ENCODE assay signal across 29 cellular contexts in genomic region chr19:40240332-40240731, GRCh38. TPM values are rescaled to one million over a fixed set of nuclear protein-coding genes. Genes with fewer than 3 reads are reported as not detected.
"Had no signal": no experiment of that assay in that cellular context is flagged by ENCODE, and none has a peak within 500 bp of the region (broad histone marks: within the 10 kb centered on the region; RNA-seq: fewer than 3 reads in every experiment).

No MANE protein-coding gene starts in this region.

- H3K4me3 ChIP-seq: stomach, suprapubic skin, testis, thoracic aorta, thyroid gland, tibial artery, tibial nerve, transverse colon, upper lobe of left lung, upper lobe of right lung, uterus, vagina had no signal

- H3K9me3 ChIP-seq: stomach, suprapubic skin, testis, thoracic aorta, thyroid gland, tibial artery, tibial nerve, transverse colon, upper lobe of left lung, upper lobe of right lung, uterus, vagina had no signal

- H3K36me3 ChIP-seq: uterus had no signal

- H3K27me3 ChIP-seq: stomach, suprapubic skin, testis, thyroid gland, tibial artery, tibial nerve, transverse colon, upper lobe of left lung, upper lobe of right lung, uterus, vagina had no signal

- H3K27ac ChIP-seq: stomach, suprapubic skin, testis, thoracic aorta, tibial artery, transverse colon, upper lobe of right lung, uterus, vagina had no signal

- ATAC-seq: stimulated activated effector memory CD8-positive, alpha-beta T cell treated with anti-CD3 and anti-CD28 coated beads, Interleukin-12 subunit alpha, Interleukin-12 subunit beta, amount 100 ng/mL, for 72 hours; stimulated activated memory B cell treated with anti-CD40 and anti-IgM and Interleukin-4, amounts not matched to agents 10 μg/mL and 1 μg/mL and 100 μg/mL, for 72 hours; stimulated activated naive B cell treated with anti-CD40 and anti-IgM and Interleukin-4, amounts not matched to agents 10 μg/mL and 1 μg/mL and 100 μg/mL, for 72 hours; stimulated activated naive CD8-positive, alpha-beta T cell treated with anti-CD3 and anti-CD28 coated beads, Interleukin-15, amount 100 ng/mL, for 72 hours; stimulated activated naive CD8-positive, alpha-beta T cell treated with anti-CD3 and anti-CD28 coated beads, Interleukin-15, Interleukin-2, amounts not matched to agents 100 U/mL and 50 U/mL, for 24 hours; upper lobe of right lung had no signal

- FAIRE-seq: urothelium cell line had no signal

- DNase-seq: stimulated activated CD4-positive, alpha-beta T cell treated with anti-CD3 and anti-CD28 coated beads, Interleukin-2, amount 100 ng/mL, for 48 hours; stimulated activated CD4-positive, alpha-beta T cell treated with anti-CD3 and anti-CD28 coated beads, Interleukin-4, amount 100 ng/mL, for 1 hour; stimulated activated CD4-positive, alpha-beta T cell treated with anti-CD3 and anti-CD28 coated beads, Interleukin-4, amount 100 ng/mL, for 24 hours; stimulated activated CD4-positive, alpha-beta T cell treated with anti-CD3 and anti-CD28 coated beads, Interleukin-4, amount 100 ng/mL, for 4 hours; stimulated activated CD8-positive, alpha-beta memory T cell treated with anti-CD3 and anti-CD28 coated beads, Interleukin-4, amount 100 ng/mL, for 48 hours; stimulated activated naive B cell treated with anti-CD40 and anti-IgM and Interleukin-4, amounts not matched to agents 10 μg/mL and 1 μg/mL and 100 μg/mL, for 72 hours; stimulated activated naive CD4-positive, alpha-beta T cell; stimulated activated naive CD4-positive, alpha-beta T cell treated with Interleukin-2 at 50 U/mL for 16 hours; stimulated activated naive CD8-positive, alpha-beta T cell treated with anti-CD3 and anti-CD28 coated beads, Interleukin-15, amount 100 ng/mL, for 72 hours; stimulated activated naive CD8-positive, alpha-beta T cell treated with anti-CD3 and anti-CD28 coated beads, Interleukin-15, Interleukin-2, amounts not matched to agents 100 U/mL and 50 U/mL, for 24 hours; stomach; substantia nigra; testis; thyroid gland; transverse colon; upper lobe of left lung; upper lobe of right lung; uterus had no signal

RNA-seq across cellular contexts. Expression of gene CCNP, which starts 13.8 kb away (rescaled TPM):
- total RNA-seq: stomach, upper lobe of right lung, ureter, urinary bladder, vagina had no signal

RNA-seq across cellular contexts. Expression of gene TTC9B, which starts 22.1 kb away (rescaled TPM):
- total RNA-seq: subcutaneous adipose tissue, suprapubic skin, thoracic aorta, thyroid gland, transverse colon, upper lobe of left lung, upper lobe of right lung, ureter, uterus, vagina had no signal
